Comparison of ENCODE assay signal across 3 cellular contexts in genomic region chr11:72013765-72014711, GRCh38.
A peak's percentile ranks its signal among the peaks of the same experiment; 100 is the strongest.
TF ChIP-seq lines count a peak whose summit lies in the region.

No MANE protein-coding gene starts in this region.

TF ChIP-seq in A549, 52 proteins besides CTCF, POLR2A, EP300 and RAD21:
- TF ChIP-seq MAFK (IDR thresholded peaks at IDR 0.05; ENCODE audit: partially characterized antibody) (peak; percentile 54), CBX2 (IDR thresholded peaks at IDR 0.05; ENCODE audit: borderline replicate concordance, low read depth) (no peak)

TF ChIP-seq in IMR-90, 13 proteins besides CTCF, POLR2A, EP300 and RAD21:
- TF ChIP-seq BHLHE40 (IDR thresholded peaks at IDR 0.05; ENCODE audit: low read depth, low read length) (no peak), FOS (IDR thresholded peaks at IDR 0.05; ENCODE audit: low read depth, low read length) (no peak), ELK1 (IDR thresholded peaks at IDR 0.05; ENCODE audit: borderline replicate concordance, low read depth, low read length) (no peak), NFE2L2 (IDR thresholded peaks at IDR 0.05; ENCODE audit: low read depth, low read length) (no peak), MAZ (IDR thresholded peaks at IDR 0.05; ENCODE audit: borderline replicate concordance, low read depth, low read length) (no peak), RCOR1 (IDR thresholded peaks at IDR 0.05; ENCODE audit: insufficient replicate concordance, low read length) (no peak), MAFK (IDR thresholded peaks at IDR 0.05; ENCODE audit: low read depth, low read length) (no peak), SMC3 (IDR thresholded peaks at IDR 0.05; ENCODE audit: low read depth, low read length) (no peak), CHD1 (IDR thresholded peaks at IDR 0.05; ENCODE audit: low read depth, low read length) (no peak)

TF ChIP-seq in H1, 55 proteins besides CTCF, POLR2A, EP300 and RAD21:
- TF ChIP-seq SUZ12 (IDR thresholded peaks at IDR 0.05; ENCODE audit: low read length) (no peak), JUND (IDR thresholded peaks at IDR 0.05; ENCODE audit: low read length) (no peak), TEAD4 (IDR thresholded peaks at IDR 0.05; ENCODE audit: low read depth, low read length) (no peak), POU5F1 (IDR thresholded peaks at IDR 0.05; ENCODE audit: low read depth, low read length) (no peak), MAFK (IDR thresholded peaks at IDR 0.05; ENCODE audit: low read depth, low read length) (no peak), PHF8 (conservative IDR thresholded peaks at IDR 0.05; ENCODE audit: low read depth, low read length) (no peak), POLR2AphosphoS5 (IDR thresholded peaks at IDR 0.05; ENCODE audit: low read depth, low read length) (no peak)
TF ChIP-seq in H1: peak in this region for 0.
